ENCODE assay signal across 9 cellular contexts in the genomic region with DNA sequence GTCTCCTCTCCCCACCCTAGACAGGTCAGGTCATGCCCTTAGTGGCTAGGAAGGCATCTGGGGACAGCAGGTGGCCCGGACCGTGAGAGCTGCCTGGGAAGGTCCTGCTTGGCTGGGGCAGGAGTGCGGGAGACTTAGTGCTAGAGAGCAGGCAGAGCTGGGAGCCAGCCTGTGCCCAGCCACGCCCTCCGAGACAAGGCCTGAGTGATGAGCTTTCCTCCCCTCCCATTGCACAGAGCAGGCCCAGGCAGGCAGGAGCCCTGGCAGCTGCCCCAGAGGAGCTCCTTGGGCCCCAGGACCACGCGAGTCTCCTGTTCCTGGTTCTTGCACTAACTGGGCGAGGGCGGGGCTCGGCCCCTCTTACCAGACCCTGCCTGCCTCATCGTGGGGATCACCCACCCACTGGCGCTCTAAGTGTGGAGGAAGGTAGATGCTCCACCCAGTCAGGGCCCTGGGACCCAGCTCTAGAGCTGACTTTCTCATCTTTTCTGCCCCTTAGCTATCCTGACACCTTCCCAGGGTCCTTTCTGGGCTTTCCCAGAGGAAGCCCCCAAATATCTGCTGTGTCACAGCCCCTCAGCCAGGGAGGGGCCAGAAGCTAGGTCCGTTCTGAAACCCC. TPM values are rescaled to one million over a fixed set of nuclear protein-coding genes. Genes with fewer than 3 reads are reported as not detected.
DNase-seq lines count a peak whose midpoint lies in the region; ATAC-seq and TF ChIP-seq lines count a peak whose summit lies in the region.
"Had no signal": no experiment of that assay in that cellular context is flagged by ENCODE, and none has a peak within 500 bp of the region (broad histone marks: within the 10 kb centered on the region; RNA-seq: fewer than 3 reads in every experiment).

No MANE protein-coding gene starts in this region.

- POLR2A ChIA-PET in HCT116 (lab: Charles Lee) = no interaction called here

- H3K27me3 ChIP-seq in HCT116 (ENCODE audit: insufficient read depth, low read length) = no peaks in the 10 kb centered on the region
- no peaks in the 10 kb centered on the region for H3K27me3 ChIP-seq in fibroblast of lung (ENCODE audit: control insufficient read depth, insufficient read depth, low read length)
- H3K27me3 ChIP-seq in smooth muscle cell (ENCODE audit: low read depth) = no peaks in the 10 kb centered on the region
- H3K27me3 ChIP-seq in effector memory CD4-positive, alpha-beta T cell (replicated peaks; ENCODE audit: control insufficient read depth, insufficient read depth, low read length, poor library complexity, severe bottlenecking) = no peaks in the 10 kb centered on the region

- H3K4me2 ChIP-seq in HCT116 (ENCODE audit: low read length) (no peak overlapping the region), fibroblast of lung (ENCODE audit: extremely low read depth, insufficient read depth, low read length) (no peak overlapping the region), smooth muscle cell (peak overlapping the region; percentile 73)

- H3K36me3 ChIP-seq in HCT116 (ENCODE audit: control insufficient read depth in 1 of 2, insufficient read depth in 2 of 2, low read length in 2 of 2) = no peaks in the 10 kb centered on the region
- no peaks in the 10 kb centered on the region for H3K36me3 ChIP-seq in fibroblast of lung (ENCODE audit: control insufficient read depth, insufficient read depth, low read length)
- no peaks in the 10 kb centered on the region for H3K36me3 ChIP-seq in smooth muscle cell (ENCODE audit: low read depth)
- no peaks in the 10 kb centered on the region for H3K36me3 ChIP-seq in effector memory CD4-positive, alpha-beta T cell (ENCODE audit: control insufficient read depth, insufficient read depth, low read length)

- H3K4me3 ChIP-seq in HCT116 (replicated peaks in 1 of 2; ENCODE audit: low read depth in 1 of 2, low read length in 2 of 2) = no peak overlapping the region
- H3K4me3 ChIP-seq in fibroblast of lung (replicated peaks in 1 of 4; ENCODE audit: control extremely low read depth in 1 of 4, insufficient read depth in 1 of 4, low read depth in 3 of 4, low read length in 4 of 4) = no peak overlapping the region
- no peak overlapping the region for H3K4me3 ChIP-seq in smooth muscle cell
- no peak overlapping the region for H3K4me3 ChIP-seq in effector memory CD4-positive, alpha-beta T cell (ENCODE audit: insufficient read depth, low read depth, low read length, poor library complexity, severe bottlenecking)

- CTCF ChIA-PET in HCT116 (lab: Charles Lee) = no interaction called here

- H3K79me2 ChIP-seq in HCT116 (ENCODE audit: insufficient read depth, low read length) = no peaks in the 10 kb centered on the region
- H3K79me2 ChIP-seq in fibroblast of lung (ENCODE audit: control insufficient read depth, insufficient read depth, low read length) = no peaks in the 10 kb centered on the region
- no peaks in the 10 kb centered on the region for H3K79me2 ChIP-seq in smooth muscle cell (ENCODE audit: low read depth)

- intact Hi-C loops in HCT116 (cut with micrococcal nuclease) = no loop called here

- WGBS in smooth muscle cell (ENCODE audit: low lambda C conversion rate) = 80% methylated on average over 13 of the region's 13 CpGs

- DNase-seq in HCT116 (ENCODE audit: low read depth, low spot score) (no peak), NCI-H510A treated with DMSO at 0.1 percent for 48 hours (lab: John Stamatoyannopoulos, UW) (peak; percentile 89), fibroblast of lung (ENCODE audit: low read depth in 2 of 2) (peak; percentile 29 to 39), smooth muscle cell (lab: John Stamatoyannopoulos, UW; ENCODE audit: unreplicated experiment) (no peak), T-helper 1 cell (no peak)
- DNase-seq in effector memory CD4-positive, alpha-beta T cell = no peak
- DNase-seq: activated naive CD4-positive, alpha-beta T cell treated with anti-CD3 and anti-CD28 coated beads, Interleukin-2, amount 50 U/mL, for 16 hours; naive thymus-derived CD8-positive, alpha-beta T cell had no signal

- no peaks in the 10 kb centered on the region for H3F3A ChIP-seq in smooth muscle cell (ENCODE audit: low read depth)

- no TSS peak for BruUV-seq in HCT116 (replicated peaks; lab: Mats Ljungman, UMichigan)

- ATAC-seq in HCT116 = peak; percentile 67
- ATAC-seq in GM21515 (IDR thresholded peaks at IDR 0.05; ENCODE audit: unreplicated experiment) = no peak
- ATAC-seq: naive thymus-derived CD8-positive, alpha-beta T cell had no signal

- RAD21 ChIA-PET in HCT116 (lab: Charles Lee; ENCODE audit: low non-redundant PET in 1 of 2, low total read pairs in 2 of 2, uncharacterized antibody in 2 of 2, unreplicated experiment in 2 of 2) = no interaction called here

- H3K9ac ChIP-seq in HCT116 (ENCODE audit: low read length) (no peak overlapping the region), fibroblast of lung (ENCODE audit: insufficient read depth, low read length) (no peak overlapping the region), smooth muscle cell (ENCODE audit: low read depth) (peak overlapping the region; percentile 28)

- H3K9me3 ChIP-seq in HCT116 (ENCODE audit: control insufficient read depth in 1 of 2, insufficient read depth in 1 of 2, low read depth in 1 of 2, low read length in 2 of 2) (no peaks in the 10 kb centered on the region), fibroblast of lung (ENCODE audit: control insufficient read depth, insufficient read depth, low read depth, low read length) (no peaks in the 10 kb centered on the region), smooth muscle cell (replicated peaks; ENCODE audit: low read depth) (no peaks in the 10 kb centered on the region)
- no peaks in the 10 kb centered on the region for H3K9me3 ChIP-seq in effector memory CD4-positive, alpha-beta T cell (ENCODE audit: control insufficient read depth, low read length)

- no peak for TF ChIP-seq RAD21 in HCT116 (IDR thresholded peaks at IDR 0.05; ENCODE audit: low read depth)

- no peak for TF ChIP-seq POLR2A in HCT116 (IDR thresholded peaks at IDR 0.05; ENCODE audit: borderline replicate concordance, extremely low read depth, insufficient read depth, insufficient read length)

- no peaks in the 10 kb centered on the region; a peak in 1 of 4 replicates for H3K4me1 ChIP-seq in HCT116 (ENCODE audit: control insufficient read depth in 1 of 2, insufficient read depth in 2 of 2, low read length in 2 of 2)
- H3K4me1 ChIP-seq in fibroblast of lung (ENCODE audit: control insufficient read depth, extremely low read depth, insufficient read depth, low read length) = peaks cover 15% of the 10 kb centered on the region
- peaks cover 23% of the 10 kb centered on the region for H3K4me1 ChIP-seq in smooth muscle cell (ENCODE audit: low read depth)
- H3K4me1 ChIP-seq in effector memory CD4-positive, alpha-beta T cell (ENCODE audit: control insufficient read depth, insufficient read depth, low read length, poor library complexity, severe bottlenecking) = no peaks in the 10 kb centered on the region

- H3K27ac ChIP-seq in HCT116 (ENCODE audit: low read depth, low read length) (no peak overlapping the region), fibroblast of lung (ENCODE audit: insufficient read depth, low read length) (peak overlapping the region; percentile 47), smooth muscle cell (ENCODE audit: low read depth) (peak overlapping the region; percentile 61)
- H3K27ac ChIP-seq in effector memory CD4-positive, alpha-beta T cell (ENCODE audit: insufficient read depth, low read length, poor library complexity, severe bottlenecking) = no peak overlapping the region

- H2AFZ ChIP-seq in HCT116 (ENCODE audit: low read depth, low read length, poor library complexity, severe bottlenecking) = no peak overlapping the region
- no peak overlapping the region for H2AFZ ChIP-seq in fibroblast of lung (ENCODE audit: low read length)
- no peak overlapping the region for H2AFZ ChIP-seq in smooth muscle cell (ENCODE audit: low read depth)

- H3K9me2 ChIP-seq in HCT116 (ENCODE audit: insufficient read depth) = no peaks in the 10 kb centered on the region

- no peaks in the 10 kb centered on the region for H4K20me1 ChIP-seq in HCT116 (ENCODE audit: insufficient read depth)
- H4K20me1 ChIP-seq in fibroblast of lung (ENCODE audit: control insufficient read depth, extremely low read depth, insufficient read depth, low read length) = no peaks in the 10 kb centered on the region
- H4K20me1 ChIP-seq in smooth muscle cell (ENCODE audit: low read depth) = peaks cover 7% of the 10 kb centered on the region

- no peak for TF ChIP-seq CTCF in HCT116 (IDR thresholded peaks at IDR 0.05 in 2 of 3, conservative IDR thresholded peaks at IDR 0.05 in 1 of 3; ENCODE audit: borderline replicate concordance in 1 of 3, insufficient read depth in 1 of 3, low read depth in 2 of 3, low read length in 2 of 3)
- TF ChIP-seq CTCF in fibroblast of lung (conservative IDR thresholded peaks at IDR 0.05 in 1 of 2, IDR thresholded peaks at IDR 0.05 in 1 of 2; ENCODE audit: low read depth in 1 of 2, low read length in 2 of 2) = no peak
- no peak for TF ChIP-seq CTCF in smooth muscle cell (IDR thresholded peaks at IDR 0.05; ENCODE audit: borderline replicate concordance, insufficient read depth, poor library complexity, severe bottlenecking)

TF ChIP-seq in HCT116, 20 proteins besides CTCF, POLR2A, EP300 and RAD21 (continues in another document):
- TF ChIP-seq YY1 (IDR thresholded peaks at IDR 0.05; ENCODE audit: extremely low read depth, insufficient replicate concordance, low read depth, low read length) = no peak
- TF ChIP-seq EGR1 (IDR thresholded peaks at IDR 0.05; ENCODE audit: low read depth) = no peak
- no peak for TF ChIP-seq JUND (IDR thresholded peaks at IDR 0.05)
- no peak for TF ChIP-seq EZH2phosphoT487 (IDR thresholded peaks at IDR 0.05; ENCODE audit: borderline replicate concordance)
- TF ChIP-seq CBX3 (IDR thresholded peaks at IDR 0.05; ENCODE audit: low read depth) = no peak

RNA-seq across cellular contexts. Expression of a gene that starts 44.9 kb away (rescaled TPM):
- total RNA-seq in HCT116 (2021; ENCODE audit: unreplicated experiment) = 61.1 TPM
- 81.4 and 98.1 TPM in 2 replicates for polyA plus RNA-seq in HCT116 (2012)
- 24.8 and 28.2 TPM in 2 replicates for total RNA-seq in fibroblast of lung
- 6.0 and 8.8 TPM in 2 replicates for polyA plus RNA-seq in fibroblast of lung
- polyA plus RNA-seq in fibroblast of lung (2012) = 10.5 and 12.6 TPM in 2 replicates
- 5.2 and 6.6 TPM in 2 replicates for polyA minus RNA-seq in fibroblast of lung (ENCODE audit: low replicate concordance)
- 9.2 and 57.9 TPM in 2 replicates for total RNA-seq in smooth muscle cell
- 32.6 and 35.2 TPM in 2 replicates for polyA plus RNA-seq in smooth muscle cell

Comparison
In these comparisons a context has a peak if more than half of its experiments do, and no peak if none do; other contexts are left out.
1. DNase-seq: peak in NCI-H510A treated with DMSO at 0.1 percent for 48 hours (single experiment) and fibroblast of lung (2 of 2); none in HCT116 (single experiment), smooth muscle cell (single experiment), T-helper 1 cell (0 of 5) and effector memory CD4-positive, alpha-beta T cell (0 of 3).
2. H3K27ac ChIP-seq: peak in fibroblast of lung (single experiment) and smooth muscle cell (single experiment); none in HCT116 (single experiment) and effector memory CD4-positive, alpha-beta T cell (single experiment).